Comparison of ENCODE assay signal across 1 cellular context in genomic region chr1:203039609-203040517, GRCh38.
TF ChIP-seq lines count a peak whose summit lies in the region.

No MANE protein-coding gene starts in this region.

TF ChIP-seq in HepG2, 621 proteins besides CTCF, POLR2A, EP300 and RAD21:
- no peak for TF ChIP-seq KDM5A (IDR thresholded peaks at IDR 0.05; ENCODE audit: borderline replicate concordance, low read length)
- TF ChIP-seq ZEB1 (IDR thresholded peaks at IDR 0.05; ENCODE audit: insufficient replicate concordance, low read depth), result no peak
- TF ChIP-seq TAF15 (IDR thresholded peaks at IDR 0.05; ENCODE audit: low read depth, low read length, poor library complexity, severe bottlenecking), result no peak
